In the genomic region with DNA sequence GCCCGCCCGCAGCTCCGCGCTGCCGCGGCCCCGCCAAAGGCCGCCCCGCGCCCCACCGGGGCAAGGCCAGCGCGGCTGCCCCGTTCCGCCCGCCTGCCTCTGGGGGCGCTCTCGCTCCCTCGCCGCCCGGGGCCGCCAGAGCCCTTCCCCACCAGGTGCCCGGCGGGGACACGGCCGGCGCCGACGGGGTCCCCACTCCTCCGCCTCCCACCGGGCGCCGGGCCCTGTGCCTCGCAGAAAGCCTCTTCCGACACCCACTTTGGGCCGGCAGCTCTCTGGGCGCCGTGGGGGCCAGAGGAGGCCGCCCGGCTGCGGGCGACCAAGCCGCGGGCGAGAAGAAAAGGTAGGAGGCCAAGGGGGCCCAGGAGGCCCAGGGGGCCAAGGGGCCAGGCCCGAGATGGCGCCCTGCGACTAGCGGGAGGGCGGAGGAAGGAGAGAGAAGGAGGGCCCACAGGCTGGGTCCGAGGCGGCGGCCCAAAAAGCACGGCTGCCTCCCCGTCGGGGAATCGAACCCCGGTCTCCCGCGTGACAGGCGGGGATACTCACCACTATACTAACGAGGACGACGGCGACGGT, we compare ENCODE assay signal across 10 cellular contexts. TPM values are rescaled to one million over a fixed set of nuclear protein-coding genes. Genes with fewer than 3 reads are reported as not detected.
DNase-seq lines count a peak whose midpoint lies in the region; ATAC-seq, FAIRE-seq and TF ChIP-seq lines count a peak whose summit lies in the region.
"Not testable (repeated sequence)": the region's sequence is repeated elsewhere in the genome, so short reads cannot be mapped to it uniquely, and the experiment has no call there.
"Had no signal": no experiment of that assay in that cellular context is flagged by ENCODE, and none has a peak within 500 bp of the region (broad histone marks: within the 10 kb centered on the region; RNA-seq: fewer than 3 reads in every experiment).

No MANE protein-coding gene starts in this region.

- not testable (repeated sequence) for H3K4me2 ChIP-seq in K562 (ENCODE audit: insufficient read depth, low read length)

- not testable (repeated sequence) for H4K20me1 ChIP-seq in K562 (replicated peaks; ENCODE audit: control insufficient read depth, insufficient read depth, low read length)

- no CpG with 5 or more reads among the region's 66 CpGs for WGBS in K562 (ENCODE audit: insufficient coverage, low coverage, missing lambda C conversion rate)

- H3K4me3 ChIP-seq in Panc1 (ENCODE audit: low read depth in 2 of 2, low read length in 2 of 2); K562: not testable (repeated sequence)

- peak; percentile 34 for ATAC-seq in GM18502 (IDR thresholded peaks at IDR 0.05; ENCODE audit: poor library complexity, unreplicated experiment)
- ATAC-seq in GM19395 (IDR thresholded peaks at IDR 0.05; ENCODE audit: unreplicated experiment): peak; percentile 29
- peak; percentile 37 for ATAC-seq in GM21723 (IDR thresholded peaks at IDR 0.05; ENCODE audit: unreplicated experiment)
- peak; percentile 33 for ATAC-seq in HG02885 (IDR thresholded peaks at IDR 0.05; ENCODE audit: poor library complexity, unreplicated experiment)
- peak; percentile 35 for ATAC-seq in HG03196 (IDR thresholded peaks at IDR 0.05; ENCODE audit: unreplicated experiment)
- ATAC-seq in Panc1: peak; percentile 68
- ATAC-seq in K562: peak; percentile 54
- peak; percentile 59 to 63 for ATAC-seq in natural killer cell treated with Interleukin-12 subunit alpha and Interleukin-12 subunit beta and Interleukin-15 and Interleukin-18, amount 100 ng/mL, for 72 hours

- intact Hi-C loops in Panc1 (cut with micrococcal nuclease; ENCODE audit: unreplicated experiment); K562 (cut with micrococcal nuclease): not testable (repeated sequence)

- TF ChIP-seq RAD21 in K562 (CRISPR knock-in tag; conservative IDR thresholded peaks at IDR 0.05 in 1 of 2, IDR thresholded peaks at IDR 0.05 in 1 of 2): not testable (repeated sequence)

- H3K9me3 Mint-ChIP-seq in natural killer cell treated with Interleukin-12 subunit alpha and Interleukin-12 subunit beta and Interleukin-15 and Interleukin-18, amount 100 ng/mL, for 72 hours: not testable (repeated sequence)

- not testable (repeated sequence) for TF ChIP-seq POLR2A in K562 (conservative IDR thresholded peaks at IDR 0.05)

- H3K4me3 Mint-ChIP-seq in natural killer cell treated with Interleukin-12 subunit alpha and Interleukin-12 subunit beta and Interleukin-15 and Interleukin-18, amount 100 ng/mL, for 72 hours: not testable (repeated sequence)

- H3K27ac Mint-ChIP-seq in natural killer cell treated with Interleukin-12 subunit alpha and Interleukin-12 subunit beta and Interleukin-15 and Interleukin-18, amount 100 ng/mL, for 72 hours: not testable (repeated sequence)

- H3K9ac ChIP-seq in K562 (ENCODE audit: insufficient read depth in 1 of 2, low read depth in 2 of 2, low read length in 2 of 2): not testable (repeated sequence)

- BruUV-seq in Panc1 (replicated peaks; lab: Mats Ljungman, UMichigan); K562 (replicated peaks; lab: Mats Ljungman, UMichigan): not testable (repeated sequence)

- not testable (repeated sequence) for H3K36me3 ChIP-seq in Panc1 (ENCODE audit: control insufficient read depth, insufficient read depth, low read length); K562 (ENCODE audit: control insufficient read depth, insufficient read depth, low read length)

- not testable (repeated sequence) for H3K9me3 ChIP-seq in Panc1 (ENCODE audit: control insufficient read depth, insufficient read depth, low read depth, low read length); K562 (replicated peaks; ENCODE audit: control insufficient read depth, insufficient read depth, low read depth, low read length)

- H3K4me1 ChIP-seq in Panc1 (ENCODE audit: control insufficient read depth, insufficient read depth, low read length); K562 (replicated peaks in 1 of 2; ENCODE audit: control insufficient read depth in 2 of 2, insufficient read depth in 2 of 2, low read length in 2 of 2): not testable (repeated sequence)

- H3K27me3 Mint-ChIP-seq in natural killer cell treated with Interleukin-12 subunit alpha and Interleukin-12 subunit beta and Interleukin-15 and Interleukin-18, amount 100 ng/mL, for 72 hours: peaks cover 19 to 26% of the 10 kb centered on the region in 2 donors

- in situ Hi-C loops in Panc1 (cut with HindIII; ENCODE audit: low pct_unique_long_range_greater_than_20kb, low sequenced_read_pairs): not testable (repeated sequence)
- in situ Hi-C loops in K562 (cut with MboI): loop anchor here (25.0 kb wide), 1 partner anchor 542 kb away; a partner anchor contains a TSS

- TF ChIP-seq EP300 in K562 (IDR thresholded peaks at IDR 0.05; ENCODE audit: low read length): not testable (repeated sequence)

- not testable (repeated sequence) for H3K27me3 ChIP-seq in Panc1 (ENCODE audit: control insufficient read depth, insufficient read depth, low read length); K562 (ENCODE audit: control insufficient read depth in 2 of 2, insufficient read depth in 2 of 2, low read length in 2 of 2)

- not testable (repeated sequence) for DNase-seq in Panc1 (ENCODE audit: low read depth, low spot score); K562 (ENCODE audit: extremely low read depth in 1 of 4, low spot score in 3 of 4); natural killer cell treated with Interleukin-12 subunit alpha and Interleukin-12 subunit beta and Interleukin-15 and Interleukin-18, amount 100 ng/mL, for 72 hours (ENCODE audit: low spot score)

- H2AFZ ChIP-seq in K562 (ENCODE audit: low read depth, low read length): not testable (repeated sequence)

- peaks cover 12 to 16% of the 10 kb centered on the region in 2 donors for H3K4me1 Mint-ChIP-seq in natural killer cell treated with Interleukin-12 subunit alpha and Interleukin-12 subunit beta and Interleukin-15 and Interleukin-18, amount 100 ng/mL, for 72 hours (ENCODE audit: low read depth in 2 of 2)

- not testable (repeated sequence) for FAIRE-seq in K562 (lab: Jason Lieb, UNC)

- H3K79me2 ChIP-seq in K562 (ENCODE audit: control insufficient read depth, insufficient read depth, low read length): not testable (repeated sequence)

- H3K27ac ChIP-seq in Panc1 (ENCODE audit: low read length); K562 (ENCODE audit: extremely low read depth, low read depth, low read length): not testable (repeated sequence)

- not testable (repeated sequence) for H3K36me3 Mint-ChIP-seq in natural killer cell treated with Interleukin-12 subunit alpha and Interleukin-12 subunit beta and Interleukin-15 and Interleukin-18, amount 100 ng/mL, for 72 hours

- CTCF ChIA-PET in Panc1 (lab: Charles Lee); K562 (lab: Yijun Ruan, JAX; ENCODE audit: low intra/inter-chr PET ratio): not testable (repeated sequence)

- not testable (repeated sequence) for TF ChIP-seq CTCF in Panc1 (IDR thresholded peaks at IDR 0.05); K562 (IDR thresholded peaks at IDR 0.05 in 2 of 3, conservative IDR thresholded peaks at IDR 0.05 in 1 of 3; ENCODE audit: insufficient read depth in 2 of 3, low read depth in 1 of 3, low read length in 3 of 3)

- POLR2A ChIA-PET in Panc1 (lab: Charles Lee); K562 (lab: Yijun Ruan, JAX): not testable (repeated sequence)

- not testable (repeated sequence) for H3K9me1 ChIP-seq in K562 (ENCODE audit: control insufficient read depth, insufficient read depth, low read length)

RNA-seq across cellular contexts. Expression of a gene that starts 35.2 kb away (rescaled TPM):
- total RNA-seq in Panc1 (2021; ENCODE audit: unreplicated experiment) (0.28 TPM), K562 (2014; rRNA removed) (101 and 112 TPM in 2 replicates), K562 (2014; rRNA removed; fragmentation: Illumina TruSeq; extraction: Trizol) (113 and 127 TPM in 2 replicates), K562 (2015; rRNA removed; fragmentation: Illumina TruSeq; extraction: Trizol) (117 and 130 TPM in 2 replicates), K562 (2021) (84.4 and 97.8 TPM in 2 replicates)
- polyA plus RNA-seq in Panc1 (2012; ENCODE audit: insufficient read length): not detected
- total RNA-seq in K562 (2011; cell fraction: chromatin; rRNA removed; ENCODE audit: low replicate concordance): 389 and 599 TPM in 2 replicates
- total RNA-seq in K562 (2011; cell fraction: nucleolus; rRNA removed): 541 and 613 TPM in 2 replicates
- total RNA-seq in K562 (2011; cell fraction: nucleoplasm; rRNA removed): 545 and 616 TPM in 2 replicates
- polyA plus RNA-seq in K562 (2011; rRNA removed) (373 and 504 TPM in 2 replicates), K562 (2014; fragmentation: Illumina TruSeq; extraction: Trizol) (147 and 151 TPM in 2 replicates), K562 (2014; fragmentation: Nextera tagmentation; extraction: Ambion mirVana) (100 to 1,000 TPM in 1 of 2 experiments, 10 to 100 TPM in 1; 80.0 to 112 TPM), K562 (2014; rRNA removed) (124 and 132 TPM in 2 replicates)
- polyA plus RNA-seq in K562 (2011; cell fraction: cytosol; rRNA removed): 431 and 516 TPM in 2 replicates
- 298 and 350 TPM in 2 replicates for polyA plus RNA-seq in K562 (2011; cell fraction: nucleus; rRNA removed)
- polyA plus RNA-seq in K562 (2012): 85.7 and 203 TPM in 2 replicates
- 536 and 660 TPM in 2 replicates for polyA minus RNA-seq in K562 (2011; rRNA and poly(A)+ RNA removed)
- 195 and 278 TPM in 2 replicates for polyA minus RNA-seq in K562 (2011; cell fraction: cytosol; rRNA and poly(A)+ RNA removed)
- polyA minus RNA-seq in K562 (2011; cell fraction: nucleus; rRNA and poly(A)+ RNA removed): 253 and 509 TPM in 2 replicates
- total RNA-seq in natural killer cell treated with Interleukin-12 subunit alpha and Interleukin-12 subunit beta and Interleukin-15 and Interleukin-18, amount 100 ng/mL, for 72 hours: 1 to 10 TPM in 1 of 2 donors, under 1 TPM in 1; 0.86 to 1.5 TPM
- total RNA-seq: astrocyte, LHCN-M2 had no signal

RNA-seq across cellular contexts. Expression of a gene that starts 54.3 kb away (rescaled TPM):
- total RNA-seq in Panc1 (2021; ENCODE audit: unreplicated experiment) (0.44 TPM), K562 (2014; rRNA removed) (3.0 and 3.3 TPM in 2 replicates), K562 (2014; rRNA removed; fragmentation: Illumina TruSeq; extraction: Trizol) (1.1 and 1.6 TPM in 2 replicates), K562 (2015; rRNA removed; fragmentation: Illumina TruSeq; extraction: Trizol) (2.3 and 2.4 TPM in 2 replicates), K562 (2021) (3.0 and 3.9 TPM in 2 replicates)
- polyA plus RNA-seq in Panc1 (2012; ENCODE audit: insufficient read length): 0.42 TPM
- 16.7 and 32.8 TPM in 2 replicates for total RNA-seq in K562 (2011; cell fraction: chromatin; rRNA removed; ENCODE audit: low replicate concordance)
- total RNA-seq in K562 (2011; cell fraction: nucleolus; rRNA removed): 22.5 and 30.7 TPM in 2 replicates
- 11.7 and 19.8 TPM in 2 replicates for total RNA-seq in K562 (2011; cell fraction: nucleoplasm; rRNA removed)
- polyA plus RNA-seq in K562 (2011; rRNA removed) (10.0 and 14.3 TPM in 2 replicates), K562 (2014; fragmentation: Illumina TruSeq; extraction: Trizol) (2.3 and 2.7 TPM in 2 replicates), K562 (2014; fragmentation: Nextera tagmentation; extraction: Ambion mirVana) (under 1 TPM; 0.15 to 0.21 TPM), K562 (2014; rRNA removed) (4.6 and 4.7 TPM in 2 replicates)
- polyA plus RNA-seq in K562 (2011; cell fraction: cytosol; rRNA removed): 14.1 and 14.5 TPM in 2 replicates
- 74.9 and 104 TPM in 2 replicates for polyA plus RNA-seq in K562 (2011; cell fraction: nucleus; rRNA removed)
- 5.0 and 15.7 TPM in 2 replicates for polyA plus RNA-seq in K562 (2012)
- 5.8 and 5.9 TPM in 2 replicates for polyA minus RNA-seq in K562 (2011; rRNA and poly(A)+ RNA removed)
- 2.6 and 3.2 TPM in 2 replicates for polyA minus RNA-seq in K562 (2011; cell fraction: cytosol; rRNA and poly(A)+ RNA removed)
- 10.4 and 13.9 TPM in 2 replicates for polyA minus RNA-seq in K562 (2011; cell fraction: nucleus; rRNA and poly(A)+ RNA removed)
- 1 to 10 TPM; 3.3 to 5.9 TPM for total RNA-seq in natural killer cell treated with Interleukin-12 subunit alpha and Interleukin-12 subunit beta and Interleukin-15 and Interleukin-18, amount 100 ng/mL, for 72 hours

Comparison
In these comparisons a context has a peak if more than half of its experiments do, and no peak if none do; other contexts are left out.
1. RNA of a gene that starts 35.2 kb away (total RNA-seq): 84.4 to 616 TPM in K562; 0.86 to 1.5 TPM in natural killer cell treated with Interleukin-12 subunit alpha and Interleukin-12 subunit beta and Interleukin-15 and Interleukin-18, amount 100 ng/mL, for 72 hours and 0.28 TPM in Panc1 (single experiment); every median in the first group is over 10 times any median in the second.
2. Peak in every context shown above with its lines, with median percentiles within 50 percentile points of each other: ATAC-seq.